In genomic region chr5:93582677-93583524, GRCh38 we compare ENCODE assay signal across 8 cellular contexts. TPM values are rescaled to one million over a fixed set of nuclear protein-coding genes. Genes with fewer than 3 reads are reported as not detected.
DNase-seq lines count a peak whose midpoint lies in the region; ATAC-seq and TF ChIP-seq lines count a peak whose summit lies in the region.

Gene NR2F1, plus strand, starts transcription at chr5:93583222. Its CDS starts 1,802 bp downstream, at chr5:93585024.

- peaks cover 5% of the 10 kb centered on the region for H3F3A ChIP-seq in neural cell (ENCODE audit: insufficient read depth, low read length, poor library complexity, severe bottlenecking)

- DNase-seq in activated T-cell treated with anti-CD3 and anti-CD28 coated beads, Interleukin-2, amount 50 U/mL, for 72 hours = no peak
- no peak for DNase-seq in activated T-cell treated with anti-CD3 and anti-CD28 coated beads for 4 hours
- DNase-seq in NCI-H1105 treated with DMSO at 0.1 percent for 48 hours (lab: John Stamatoyannopoulos, UW) = peak; percentile 77
- DNase-seq in SW480 (ENCODE audit: low spot score) = peak; percentile 87
- no peak for DNase-seq in esophagus squamous epithelium (lab: John Stamatoyannopoulos, UW)

- peak in 2 of 4 donors; percentile 10 to 43 for TF ChIP-seq POLR2A in esophagus squamous epithelium (IDR thresholded peaks at IDR 0.05)

- H3K9ac ChIP-seq in neural cell (ENCODE audit: low read length) = peak within 1 kb of the TSS; percentile 49

- H3K79me2 ChIP-seq in neural cell (replicated peaks; ENCODE audit: insufficient read depth, low read length) = no peaks in the 10 kb centered on the region

- H3K36me3 Mint-ChIP-seq in activated T-cell treated with anti-CD3 and anti-CD28 coated beads, Interleukin-2, amount 50 U/mL, for 72 hours (ENCODE audit: insufficient read depth in 2 of 2) = peaks cover 2 to 4% of the 10 kb centered on the region in 2 donors

- TF ChIP-seq EP300 in neural cell (conservative IDR thresholded peaks at IDR 0.05; ENCODE audit: poor library complexity, severe bottlenecking) = no peak

- H3K4me3 ChIP-seq in esophagus squamous epithelium (peak within 1 kb of the TSS; percentile 51 to 76 (median 57)), neural cell (ENCODE audit: low read length) (peak within 1 kb of the TSS; percentile 64)

- H3K27ac Mint-ChIP-seq in activated T-cell treated with anti-CD3 and anti-CD28 coated beads, Interleukin-2, amount 50 U/mL, for 72 hours = peak within 1 kb of the TSS; percentile 79

- H3K9me3 ChIP-seq in esophagus squamous epithelium (no peaks in the 10 kb centered on the region), neural cell (ENCODE audit: low read length) (peaks cover 2% of the 10 kb centered on the region)

- H4K20me1 ChIP-seq in neural cell (ENCODE audit: insufficient read depth) = no peaks in the 10 kb centered on the region

- H3K36me3 ChIP-seq in esophagus squamous epithelium (no peaks in the 10 kb centered on the region), neural cell (ENCODE audit: insufficient read depth, low read length) (no peaks in the 10 kb centered on the region)

- TF ChIP-seq CTCF in esophagus squamous epithelium (IDR thresholded peaks at IDR 0.05) (peak in 4 of 6 experiments; percentile 31 to 96 (median 76)), neural cell (IDR thresholded peaks at IDR 0.05; ENCODE audit: poor library complexity, severe bottlenecking) (no peak)

- H3K4me1 Mint-ChIP-seq in activated T-cell treated with anti-CD3 and anti-CD28 coated beads, Interleukin-2, amount 50 U/mL, for 72 hours (ENCODE audit: low read depth) = peaks cover 27% of the 10 kb centered on the region

- H3K4me1 ChIP-seq in esophagus squamous epithelium = peaks cover 14 to 64% (median 18%) of the 10 kb centered on the region in 3 donors

- no peak within 1 kb of the TSS for H2AFZ ChIP-seq in neural cell (ENCODE audit: low read depth, low read length)

- peak within 1 kb of the TSS in 1 of 2 donors; percentile 55 for H3K4me3 Mint-ChIP-seq in activated T-cell treated with anti-CD3 and anti-CD28 coated beads, Interleukin-2, amount 50 U/mL, for 72 hours

- H3K27ac ChIP-seq in esophagus squamous epithelium = peak within 1 kb of the TSS; percentile 66 to 91 (median 80)
- H3K27ac ChIP-seq in neural cell (ENCODE audit: low read length) = no peak within 1 kb of the TSS

- peaks cover 8 to 98% (median 16%) of the 10 kb centered on the region in 4 donors for H3K27me3 ChIP-seq in esophagus squamous epithelium
- peaks cover 91% of the 10 kb centered on the region for H3K27me3 ChIP-seq in neural cell (ENCODE audit: insufficient read depth, low read depth, low read length)

- H3K9me3 Mint-ChIP-seq in activated T-cell treated with anti-CD3 and anti-CD28 coated beads, Interleukin-2, amount 50 U/mL, for 72 hours = no peaks in the 10 kb centered on the region

- intact Hi-C loops in esophagus squamous epithelium (cut with DNase I) = loop anchor here (10.0 kb wide), 1 partner anchor 222 kb away; no protein-coding TSS in a partner anchor

- peak; percentile 36 to 37 for ATAC-seq in activated T-cell treated with anti-CD3 and anti-CD28 coated beads, Interleukin-2, amount 50 U/mL, for 72 hours (replicated peaks in 1 of 2)
- ATAC-seq in HG02981 (IDR thresholded peaks at IDR 0.05; ENCODE audit: unreplicated experiment) (no peak), GM19452 (IDR thresholded peaks at IDR 0.05; ENCODE audit: unreplicated experiment) (no peak)

- no peaks in the 10 kb centered on the region for H3K9me2 ChIP-seq in neural cell (ENCODE audit: insufficient read depth, low read length)

- 5 to 6% methylated on average over 21 of the region's 21 CpGs for WGBS in esophagus squamous epithelium, 2 donors

- no peak within 1 kb of the TSS for H3K4me2 ChIP-seq in neural cell (ENCODE audit: low read length)

- TF ChIP-seq RAD21 in neural cell (conservative IDR thresholded peaks at IDR 0.05) = no peak

- peaks cover 41% of the 10 kb centered on the region for H3K27me3 Mint-ChIP-seq in activated T-cell treated with anti-CD3 and anti-CD28 coated beads, Interleukin-2, amount 50 U/mL, for 72 hours (ENCODE audit: low read depth)

TF ChIP-seq in neural cell, 6 proteins besides CTCF, POLR2A, EP300 and RAD21:
- peak; percentile 6 for TF ChIP-seq POLR2AphosphoS5 (IDR thresholded peaks at IDR 0.05)
- TF ChIP-seq EZH2 (IDR thresholded peaks at IDR 0.05; ENCODE audit: borderline replicate concordance, insufficient read depth, low read length, poor library complexity, severe bottlenecking) = no peak

RNA-seq across cellular contexts. Expression of gene NR2F1, which starts in this region (rescaled TPM):
- not detected for total RNA-seq in activated T-cell treated with anti-CD3 and anti-CD28 coated beads, Interleukin-2, amount 50 U/mL, for 72 hours
- total RNA-seq in esophagus squamous epithelium = 10 to 100 TPM in 1 of 4 donors, 1 to 10 TPM in 3; 1.9 to 26.3 (median 3.7) TPM
- 2.1 and 2.3 TPM in 2 replicates for polyA plus RNA-seq in neural cell
- 1.7 and 1.9 TPM in 2 replicates for polyA minus RNA-seq in neural cell

Comparison
In these comparisons a context has a peak if more than half of its experiments do, and no peak if none do; other contexts are left out.
1. Peak in ATAC-seq in activated T-cell treated with anti-CD3 and anti-CD28 coated beads, Interleukin-2, amount 50 U/mL, for 72 hours; RNA of the gene not detected or under 1 TPM.
2. DNase-seq: peak in NCI-H1105 treated with DMSO at 0.1 percent for 48 hours (single experiment) and SW480 (single experiment); none in activated T-cell treated with anti-CD3 and anti-CD28 coated beads, Interleukin-2, amount 50 U/mL, for 72 hours (0 of 2), activated T-cell treated with anti-CD3 and anti-CD28 coated beads for 4 hours (single experiment) and esophagus squamous epithelium (single experiment).